ENCODE assay signal across 19 cellular contexts in the genomic region with DNA sequence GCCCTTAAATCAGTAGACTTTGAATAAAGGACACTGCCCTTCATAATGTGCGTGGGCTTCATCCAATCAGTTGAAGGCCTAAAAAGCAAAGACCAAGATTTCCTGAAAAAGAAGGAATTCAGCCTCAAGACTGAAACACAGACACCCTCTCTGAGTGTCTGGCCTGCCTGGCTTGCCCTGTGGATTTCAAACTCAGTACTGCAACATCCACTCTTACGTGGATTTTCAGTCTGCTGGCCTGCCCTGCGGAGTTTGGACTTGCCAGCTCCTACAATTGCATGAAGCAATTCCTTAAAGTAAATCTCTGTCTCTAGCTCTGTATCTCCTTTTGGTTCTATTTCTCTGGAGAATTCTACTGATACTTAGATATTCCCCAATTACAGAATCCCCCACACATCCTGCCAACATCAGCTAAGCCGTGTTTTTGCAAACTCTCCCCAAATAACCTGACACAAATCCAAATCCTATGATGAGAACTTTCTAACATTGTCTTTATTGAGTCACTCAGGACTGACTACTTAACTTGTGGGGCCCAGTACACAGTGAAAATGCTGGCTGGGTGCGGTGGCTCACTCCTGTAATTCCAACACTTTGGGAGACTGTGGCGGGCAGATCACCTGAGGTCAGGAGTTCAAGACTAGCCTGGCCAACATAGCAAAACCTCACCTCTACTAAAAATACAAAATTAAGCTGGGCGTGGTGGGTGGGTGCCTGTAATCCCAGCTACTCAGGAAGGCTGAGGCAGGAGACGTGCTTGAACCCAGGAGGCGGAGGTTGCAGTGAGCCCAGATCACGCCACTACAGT. TPM values are rescaled to one million over a fixed set of nuclear protein-coding genes. Genes with fewer than 3 reads are reported as not detected.
DNase-seq lines count a peak whose midpoint lies in the region; TF ChIP-seq lines count a peak whose summit lies in the region.
"Had no signal": no experiment of that assay in that cellular context is flagged by ENCODE, and none has a peak within 500 bp of the region (broad histone marks: within the 10 kb centered on the region; RNA-seq: fewer than 3 reads in every experiment).

No MANE protein-coding gene starts in this region.

- H3K4me3 ChIP-seq in AG04450 (ENCODE audit: low read depth, low read length): no peak overlapping the region
- H3K4me3 ChIP-seq in KMS-11 (IDR thresholded peaks at IDR 0.05; ENCODE audit: insufficient read depth, low read depth, low read length): no peak overlapping the region
- H3K4me3 ChIP-seq in fibroblast of lung (replicated peaks in 1 of 4; ENCODE audit: control extremely low read depth in 1 of 4, insufficient read depth in 1 of 4, low read depth in 3 of 4, low read length in 4 of 4): no peak overlapping the region
- H3K4me3 ChIP-seq in osteoblast (ENCODE audit: insufficient read depth, low read length): no peak overlapping the region
- H3K4me3 ChIP-seq in uterus: no peak overlapping the region

- peak overlapping the region; percentile 31 for H3K27ac ChIP-seq in AG04450 (ENCODE audit: low read depth, low read length)
- H3K27ac ChIP-seq in KMS-11: peak overlapping the region; percentile 65; the same call in 1 of the 2 replicates
- H3K27ac ChIP-seq in fibroblast of lung (ENCODE audit: insufficient read depth, low read length): no peak overlapping the region
- peak overlapping the region; percentile 60 for H3K27ac ChIP-seq in osteoblast (ENCODE audit: low read depth, low read length)
- no peak overlapping the region for H3K27ac ChIP-seq in uterus

- no peak overlapping the region for H2AFZ ChIP-seq in KMS-11 (ENCODE audit: low read depth)
- peak overlapping the region; percentile 17 for H2AFZ ChIP-seq in fibroblast of lung (ENCODE audit: low read length)
- no peak overlapping the region for H2AFZ ChIP-seq in osteoblast (ENCODE audit: low read length)

- peaks cover 11% of the 10 kb centered on the region; the same call in 1 of the 2 replicates for H3K79me2 ChIP-seq in KMS-11 (ENCODE audit: insufficient read depth, low read depth)
- no peaks in the 10 kb centered on the region for H3K79me2 ChIP-seq in fibroblast of lung (ENCODE audit: control insufficient read depth, insufficient read depth, low read length)
- no peaks in the 10 kb centered on the region for H3K79me2 ChIP-seq in osteoblast (ENCODE audit: insufficient read depth, low read length)

- CTCF ChIA-PET in AG04450 (lab: Charles Lee): interaction anchor here (2.6 kb wide), 1 partner anchor 110 kb away, joined by 13 read pairs; no protein-coding TSS in a partner anchor

- no peak overlapping the region for H3K4me2 ChIP-seq in KMS-11
- H3K4me2 ChIP-seq in fibroblast of lung (ENCODE audit: extremely low read depth, insufficient read depth, low read length): no peak overlapping the region
- H3K4me2 ChIP-seq in osteoblast (ENCODE audit: insufficient read depth, low read length): peak overlapping the region; percentile 36

- H3K9me3 ChIP-seq in AG04450 (ENCODE audit: control insufficient read depth, insufficient read depth, low read length): no peaks in the 10 kb centered on the region
- no peaks in the 10 kb centered on the region for H3K9me3 ChIP-seq in fibroblast of lung (ENCODE audit: control insufficient read depth, insufficient read depth, low read depth, low read length)
- no peaks in the 10 kb centered on the region for H3K9me3 ChIP-seq in osteoblast (ENCODE audit: low read depth, low read length)
- H3K9me3 ChIP-seq in uterus: no peaks in the 10 kb centered on the region

- in situ Hi-C loops in G401 (cut with HindIII; ENCODE audit: low sequenced_read_pairs): no loop called here

- intact Hi-C loops in uterus (cut with DNase I; ENCODE audit: low total_unique reads): no loop called here

- TF ChIP-seq CTCF in AG04450 (IDR thresholded peaks at IDR 0.05; ENCODE audit: low read depth, low read length) (no peak), KMS-11 (conservative IDR thresholded peaks at IDR 0.05; ENCODE audit: low read depth, low read length) (no peak), fibroblast of lung (conservative IDR thresholded peaks at IDR 0.05 in 1 of 2, IDR thresholded peaks at IDR 0.05 in 1 of 2; ENCODE audit: low read depth in 1 of 2, low read length in 2 of 2) (no peak), osteoblast (IDR thresholded peaks at IDR 0.05; ENCODE audit: extremely low read depth, low read depth, low read length) (no peak), uterus (IDR thresholded peaks at IDR 0.05) (no peak)

- H4K20me1 ChIP-seq in KMS-11 (ENCODE audit: insufficient read depth): no peaks in the 10 kb centered on the region
- no peaks in the 10 kb centered on the region for H4K20me1 ChIP-seq in fibroblast of lung (ENCODE audit: control insufficient read depth, extremely low read depth, insufficient read depth, low read length)
- H4K20me1 ChIP-seq in osteoblast (ENCODE audit: insufficient read depth, low read length): no peaks in the 10 kb centered on the region

- TF ChIP-seq POLR2A in uterus (IDR thresholded peaks at IDR 0.05): no peak

- H3K27me3 ChIP-seq in AG04450 (ENCODE audit: control insufficient read depth, insufficient read depth, low read length): no peaks in the 10 kb centered on the region
- no peaks in the 10 kb centered on the region for H3K27me3 ChIP-seq in KMS-11 (ENCODE audit: insufficient read depth, low read depth)
- no peaks in the 10 kb centered on the region for H3K27me3 ChIP-seq in fibroblast of lung (ENCODE audit: control insufficient read depth, insufficient read depth, low read length)
- H3K27me3 ChIP-seq in osteoblast (ENCODE audit: insufficient read depth, low read length): no peaks in the 10 kb centered on the region
- H3K27me3 ChIP-seq in uterus: no peaks in the 10 kb centered on the region

- H3K4me1 ChIP-seq in KMS-11 (ENCODE audit: low read depth, poor library complexity, severe bottlenecking): peaks cover 78% of the 10 kb centered on the region
- peaks cover 9% of the 10 kb centered on the region for H3K4me1 ChIP-seq in fibroblast of lung (ENCODE audit: control insufficient read depth, extremely low read depth, insufficient read depth, low read length)
- H3K4me1 ChIP-seq in osteoblast (ENCODE audit: insufficient read depth, low read length): peaks cover 21% of the 10 kb centered on the region
- no peaks in the 10 kb centered on the region for H3K4me1 ChIP-seq in uterus

- POLR2A ChIA-PET in AG04450 (lab: Yijun Ruan, JAX): no interaction called here

- H3K36me3 ChIP-seq in KMS-11 (ENCODE audit: insufficient read depth) (no peaks in the 10 kb centered on the region), fibroblast of lung (ENCODE audit: control insufficient read depth, insufficient read depth, low read length) (no peaks in the 10 kb centered on the region), osteoblast (ENCODE audit: insufficient read depth, low read length) (no peaks in the 10 kb centered on the region), uterus (no peaks in the 10 kb centered on the region)

- DNase-seq in AG04450 (ENCODE audit: low read depth, low spot score): no peak
- DNase-seq in fibroblast of lung (ENCODE audit: low read depth in 2 of 2): no peak
- DNase-seq in osteoblast (ENCODE audit: insufficient read length, low spot score, missing footprints): no peak
- DNase-seq in stimulated activated CD4-positive, alpha-beta T cell treated with anti-CD3 and anti-CD28 coated beads, Interleukin-2, amount 100 ng/mL, for 48 hours: no peak
- DNase-seq in uterus: no peak
- no peak for DNase-seq in G401 (ENCODE audit: low spot score)
- DNase-seq in Ammon's horn (ENCODE audit: low spot score): no peak
- DNase-seq: AML-193; CD4-positive, alpha-beta T cell; DMS79; GDM1; MV-4-11; NCI-H1436; NCI-H2081; NCI-H526 treated with DMSO at 0.1 percent for 48 hours had no signal

- H3K9ac ChIP-seq in KMS-11 (no peak overlapping the region), fibroblast of lung (ENCODE audit: insufficient read depth, low read length) (no peak overlapping the region)

RNA-seq across cellular contexts. Expression of a gene that starts 7.2 kb away (rescaled TPM):
- polyA plus RNA-seq in AG04450 (2011; rRNA removed) (not detected in 2 replicates), fibroblast of lung (not detected in 2 replicates)
- not detected in 2 replicates for polyA minus RNA-seq in AG04450 (2011; rRNA and poly(A)+ RNA removed)
- total RNA-seq in fibroblast of lung (not detected in 2 replicates), osteoblast (not detected in 2 replicates), uterus (under 1 TPM in 1 of 4 donors, not detected in 3; 0.73 TPM)
- not detected in 2 replicates for polyA plus RNA-seq in fibroblast of lung (2012)
- polyA minus RNA-seq in fibroblast of lung (ENCODE audit: low replicate concordance): not detected in 2 replicates
- total RNA-seq in G401 (2014; rRNA removed; shearing (Covaris generic)): not detected in 2 replicates
- total RNA-seq: A172; CD4-positive, alpha-beta T cell; H4; LHCN-M2 had no signal

RNA-seq across cellular contexts. Expression of a gene that starts 15.9 kb away (rescaled TPM):
- polyA plus RNA-seq in AG04450 (2011; rRNA removed): 5.2 and 5.8 TPM in 2 replicates
- 2.0 and 5.0 TPM in 2 replicates for polyA minus RNA-seq in AG04450 (2011; rRNA and poly(A)+ RNA removed)
- 3.3 and 4.6 TPM in 2 replicates for total RNA-seq in fibroblast of lung
- 1.2 and 4.2 TPM in 2 replicates for polyA plus RNA-seq in fibroblast of lung
- polyA plus RNA-seq in fibroblast of lung (2012): 2.1 and 2.5 TPM in 2 replicates
- polyA minus RNA-seq in fibroblast of lung (ENCODE audit: low replicate concordance): not detected in 2 replicates
- total RNA-seq in osteoblast: 1.8 and 4.7 TPM in 2 replicates
- total RNA-seq in uterus: 10 to 100 TPM in 1 of 4 donors, 1 to 10 TPM in 3; 1.8 to 24.6 (median 3.4) TPM
- total RNA-seq in G401 (2014; rRNA removed; shearing (Covaris generic)): 0.43 and 0.47 TPM in 2 replicates

RNA-seq across cellular contexts. Expression of a gene that starts 18.7 kb away (rescaled TPM):
- polyA plus RNA-seq in AG04450 (2011; rRNA removed) (11.6 and 13.5 TPM in 2 replicates), fibroblast of lung (11.6 and 11.7 TPM in 2 replicates)
- polyA minus RNA-seq in AG04450 (2011; rRNA and poly(A)+ RNA removed): 44.9 and 57.9 TPM in 2 replicates
- total RNA-seq in fibroblast of lung (10.0 and 18.2 TPM in 2 replicates), osteoblast (30.8 and 34.5 TPM in 2 replicates), uterus (10 to 100 TPM; 11.0 to 64.5 (median 24.9) TPM)
- polyA plus RNA-seq in fibroblast of lung (2012): 8.3 and 9.3 TPM in 2 replicates
- polyA minus RNA-seq in fibroblast of lung (ENCODE audit: low replicate concordance): 24.3 and 26.9 TPM in 2 replicates
- total RNA-seq in G401 (2014; rRNA removed; shearing (Covaris generic)): 6.7 and 7.7 TPM in 2 replicates

RNA-seq across cellular contexts. Expression of a gene that starts 42.0 kb away (rescaled TPM):
- polyA plus RNA-seq in AG04450 (2011; rRNA removed) (106 and 139 TPM in 2 replicates), fibroblast of lung (116 and 139 TPM in 2 replicates)
- polyA minus RNA-seq in AG04450 (2011; rRNA and poly(A)+ RNA removed): 48.5 and 89.2 TPM in 2 replicates
- total RNA-seq in fibroblast of lung (56.5 and 57.3 TPM in 2 replicates), osteoblast (109 and 113 TPM in 2 replicates), uterus (10 to 100 TPM; 33.2 to 73.7 (median 64.7) TPM)
- 86.1 and 117 TPM in 2 replicates for polyA plus RNA-seq in fibroblast of lung (2012)
- 17.9 and 22.0 TPM in 2 replicates for polyA minus RNA-seq in fibroblast of lung (ENCODE audit: low replicate concordance)
- 22.8 and 26.5 TPM in 2 replicates for total RNA-seq in G401 (2014; rRNA removed; shearing (Covaris generic))

Comparison
In these comparisons a context has a peak if more than half of its experiments do, and no peak if none do; other contexts are left out.
1. H3K27ac ChIP-seq: peak in AG04450 (single experiment), KMS-11 (single experiment) and osteoblast (single experiment); none in fibroblast of lung (single experiment) and uterus (0 of 2).